ENCODE assay signal across 13 cellular contexts in genomic region chr1:212702672-212703071, GRCh38.
"Had no signal": no experiment of that assay in that cellular context is flagged by ENCODE, and none has a peak within 500 bp of the region (broad histone marks: within the 10 kb centered on the region; RNA-seq: fewer than 3 reads in every experiment).

No MANE protein-coding gene starts in this region.

- H3K4me2 ChIP-seq: SK-N-SH had no signal

- H3K4me3 Mint-ChIP-seq: activated CD4-positive, alpha-beta T cell treated with anti-CD3 and anti-CD28 coated beads, Interleukin-2, amount 10 ng/mL, durations not matched to agents 7 days and 5 days; activated T-helper 1 cell treated with anti-CD3 and anti-CD28 coated beads, Interleukin-12 subunit alpha, Interleukin-12 subunit beta, Interleukin-2, Interleukin-4 antibody, amounts not matched to agents 30 ng/mL and 10 ng/mL and 1 ng/mL, durations not matched to agents 14 hours and 24 hours and 36 hours; immature natural killer cell; stimulated activated naive CD8-positive, alpha-beta T cell treated with anti-CD3 and anti-CD28 coated beads, Interleukin-15, amount 100 ng/mL, for 72 hours had no signal

- H3K27ac ChIP-seq: prostate gland, skin epidermis had no signal

- ATAC-seq: right cardiac atrium; stimulated activated naive CD8-positive, alpha-beta T cell treated with anti-CD3 and anti-CD28 coated beads, Interleukin-15, amount 100 ng/mL, for 72 hours had no signal

- H3K9me3 Mint-ChIP-seq: activated CD4-positive, alpha-beta T cell treated with anti-CD3 and anti-CD28 coated beads, Interleukin-2, amount 10 ng/mL, durations not matched to agents 7 days and 5 days; activated T-helper 1 cell treated with anti-CD3 and anti-CD28 coated beads, Interleukin-12 subunit alpha, Interleukin-12 subunit beta, Interleukin-2, Interleukin-4 antibody, amounts not matched to agents 30 ng/mL and 10 ng/mL and 1 ng/mL, durations not matched to agents 14 hours and 24 hours and 36 hours; immature natural killer cell; stimulated activated naive CD8-positive, alpha-beta T cell treated with anti-CD3 and anti-CD28 coated beads, Interleukin-15, amount 100 ng/mL, for 72 hours had no signal

- H3K27ac Mint-ChIP-seq: activated CD4-positive, alpha-beta T cell treated with anti-CD3 and anti-CD28 coated beads, Interleukin-2, amount 10 ng/mL, durations not matched to agents 7 days and 5 days; activated T-helper 1 cell treated with anti-CD3 and anti-CD28 coated beads, Interleukin-12 subunit alpha, Interleukin-12 subunit beta, Interleukin-2, Interleukin-4 antibody, amounts not matched to agents 30 ng/mL and 10 ng/mL and 1 ng/mL, durations not matched to agents 14 hours and 24 hours and 36 hours; immature natural killer cell; stimulated activated naive CD8-positive, alpha-beta T cell treated with anti-CD3 and anti-CD28 coated beads, Interleukin-15, amount 100 ng/mL, for 72 hours had no signal

- DNase-seq: activated CD4-positive, alpha-beta T cell treated with anti-CD3 and anti-CD28 coated beads, Interleukin-2, amount 10 ng/mL, durations not matched to agents 7 days and 5 days; activated naive CD4-positive, alpha-beta T cell treated with Interleukin-2 at 50 U/mL for 16 hours; immature natural killer cell; mesenchymal stem cell; right cardiac atrium; SK-N-SH; stimulated activated CD4-positive, alpha-beta T cell treated with anti-CD3 and anti-CD28 coated beads, Interleukin-15, amount 100 ng/mL, for 24 hours; stimulated activated CD4-positive, alpha-beta T cell treated with anti-CD3 and anti-CD28 coated beads, Interleukin-4, amount 100 ng/mL, for 24 hours; stimulated activated naive CD8-positive, alpha-beta T cell treated with anti-CD3 and anti-CD28 coated beads, Interleukin-15, amount 100 ng/mL, for 72 hours; T-helper 1 cell had no signal

- H3K4me3 ChIP-seq: prostate gland, skin epidermis had no signal

- H3K36me3 ChIP-seq: prostate gland had no signal

- H3K9me3 ChIP-seq: prostate gland, SK-N-SH had no signal

- H3K9ac ChIP-seq: SK-N-SH had no signal

- H3K36me3 Mint-ChIP-seq: immature natural killer cell had no signal
